Comparison of ENCODE assay signal across 25 cellular contexts in genomic region chr6:45527210-45527609, GRCh38.
"Had no signal": no experiment of that assay in that cellular context is flagged by ENCODE, and none has a peak within 500 bp of the region (broad histone marks: within the 10 kb centered on the region; RNA-seq: fewer than 3 reads in every experiment).

No MANE protein-coding gene starts in this region.

- H3K36me3 ChIP-seq: MG63 had no signal

- H3K4me3 ChIP-seq: MG63, SJSA1 had no signal

- DNase-seq: Karpas-422, KG1, MG63, NCI-H1092, NCI-H1105 treated with DMSO at 0.1 percent for 48 hours, NCI-H1417 treated with DMSO at 0.1 percent for 48 hours, NCI-H146, NCI-H1694 treated with DMSO at 0.1 percent for 48 hours, NCI-H1930, NCI-H2081, NCI-H2107, NCI-H226, NCI-H446, NCI-H510A, NCI-H524 treated with DMSO at 0.1 percent for 48 hours, NCI-H69, NCI-H774, Right ventricle myocardium superior, RPMI8226, SIG-M5, SK-N-SH had no signal

- H3K27me3 ChIP-seq: MG63, SJSA1 had no signal

- FAIRE-seq: HTR-8/SVneo, RCC 7860 had no signal

- H3K9me3 ChIP-seq: MG63, SJSA1, SK-N-SH had no signal

- H3K4me2 ChIP-seq: SK-N-SH had no signal

- H3K27ac ChIP-seq: HL-60, SJSA1 had no signal

- H3K9ac ChIP-seq: SK-N-SH had no signal
